1 cellular context compared by ENCODE assay signal in genomic region chr5:80407735-80408474, GRCh38.
A peak's percentile ranks its signal among the peaks of the same experiment; 100 is the strongest.
TF ChIP-seq lines count a peak whose summit lies in the region.

TSS of gene ZFYVE16 (plus strand) at chr5:80408064. CDS start at chr5:80434148, 26,084 bp downstream.

TF ChIP-seq in HepG2, 621 proteins besides CTCF, POLR2A, EP300 and RAD21 (continued from another document and continues in another):
- TF ChIP-seq RERE (CRISPR knock-in tag; IDR thresholded peaks at IDR 0.05; ENCODE audit: low read depth) (no peak), TARDBP (CRISPR knock-in tag; IDR thresholded peaks at IDR 0.05) (no peak; the same call in 1 of the 2 replicates), AHR (CRISPR knock-in tag; IDR thresholded peaks at IDR 0.05) (no peak), DPF2 (CRISPR knock-in tag; IDR thresholded peaks at IDR 0.05; ENCODE audit: borderline replicate concordance, low read depth) (0 out of 2 replicates have a peak, but pooled peaks have one; percentile 23), ZNF264 (CRISPR knock-in tag; IDR thresholded peaks at IDR 0.05) (no peak), ARNTL (CRISPR knock-in tag; IDR thresholded peaks at IDR 0.05) (peak; percentile 66; the same call in 1 of the 2 replicates), ATF1 (CRISPR knock-in tag; IDR thresholded peaks at IDR 0.05) (no peak), POLR2AphosphoS5 (IDR thresholded peaks at IDR 0.05; ENCODE audit: low read depth, low read length) (peak; percentile 88), ZNF615 (CRISPR knock-in tag; IDR thresholded peaks at IDR 0.05; ENCODE audit: borderline replicate concordance) (peak; percentile 81; the same call in 1 of the 2 replicates), PRDM4 (CRISPR knock-in tag; IDR thresholded peaks at IDR 0.05; ENCODE audit: borderline replicate concordance) (no peak), ZNF430 (CRISPR knock-in tag; IDR thresholded peaks at IDR 0.05) (peak; percentile 51; the same call in 1 of the 2 replicates), MEIS1 (CRISPR knock-in tag; IDR thresholded peaks at IDR 0.05; ENCODE audit: borderline replicate concordance) (peak; percentile 12; the same call in 1 of the 2 replicates), RNF219 (CRISPR knock-in tag; IDR thresholded peaks at IDR 0.05) (peak; percentile 50; the same call in 1 of the 2 replicates), HMG20A (CRISPR knock-in tag; IDR thresholded peaks at IDR 0.05; ENCODE audit: borderline replicate concordance) (no peak; the same call in 1 of the 2 replicates), ASH2L (IDR thresholded peaks at IDR 0.05; ENCODE audit: insufficient read length, low read depth, low read length) (peak; percentile 69), ZNF747 (CRISPR knock-in tag; IDR thresholded peaks at IDR 0.05; ENCODE audit: borderline replicate concordance) (peak; percentile 53; the same call in 1 of the 2 replicates), ZSCAN30 (CRISPR knock-in tag; IDR thresholded peaks at IDR 0.05) (peak; percentile 46; the same call in 1 of the 2 replicates), MAZ (IDR thresholded peaks at IDR 0.05; ENCODE audit: borderline replicate concordance, low read depth, low read length) (peak; percentile 79; the same call in 1 of the 2 replicates), MAZ (CRISPR knock-in tag; IDR thresholded peaks at IDR 0.05; ENCODE audit: low read depth) (peak; percentile 88), KDM3A (CRISPR knock-in tag; IDR thresholded peaks at IDR 0.05; ENCODE audit: low read depth) (peak; percentile 81; the same call in 1 of the 2 replicates), YEATS2 (CRISPR knock-in tag; IDR thresholded peaks at IDR 0.05; ENCODE audit: borderline replicate concordance) (no peak), CREBL2 (CRISPR knock-in tag; IDR thresholded peaks at IDR 0.05; ENCODE audit: borderline replicate concordance) (no peak), AGO2 (optimal IDR thresholded peaks at IDR 0.05; ENCODE audit: low read depth, low read length) (peak; percentile 93), MED13 (CRISPR knock-in tag; IDR thresholded peaks at IDR 0.05) (peak; percentile 28; the same call in 1 of the 2 replicates), KAT8 (CRISPR knock-in tag; IDR thresholded peaks at IDR 0.05) (peak; percentile 60), ZNF230 (CRISPR knock-in tag; IDR thresholded peaks at IDR 0.05) (0 out of 2 replicates have a peak, but pooled peaks have one; percentile 47), TBX2 (CRISPR knock-in tag; IDR thresholded peaks at IDR 0.05; ENCODE audit: borderline replicate concordance) (peak; percentile 75), FOSL1 (CRISPR knock-in tag; IDR thresholded peaks at IDR 0.05; ENCODE audit: borderline replicate concordance) (no peak), ZBTB7B (CRISPR knock-in tag; IDR thresholded peaks at IDR 0.05) (peak; percentile 73; the same call in 1 of the 2 replicates), ZNF589 (CRISPR knock-in tag; conservative IDR thresholded peaks at IDR 0.05) (0 out of 2 replicates have a peak, but pooled peaks have one; percentile 68), ZBTB44 (CRISPR knock-in tag; IDR thresholded peaks at IDR 0.05) (no peak), ZFP82 (CRISPR knock-in tag; IDR thresholded peaks at IDR 0.05; ENCODE audit: borderline replicate concordance) (peak; percentile 51; the same call in 1 of the 2 replicates), ZNF546 (CRISPR knock-in tag; conservative IDR thresholded peaks at IDR 0.05) (peak; percentile 66; the same call in 1 of the 2 replicates), ZNF724P (CRISPR knock-in tag; IDR thresholded peaks at IDR 0.05; ENCODE audit: borderline replicate concordance) (no peak), ZNF33A (CRISPR knock-in tag; IDR thresholded peaks at IDR 0.05; ENCODE audit: borderline replicate concordance) (no peak), ZNF839 (CRISPR knock-in tag; IDR thresholded peaks at IDR 0.05; ENCODE audit: borderline replicate concordance) (no peak), ZBTB40 (IDR thresholded peaks at IDR 0.05) (no peak), ZBTB40 (CRISPR knock-in tag; IDR thresholded peaks at IDR 0.05) (peak; percentile 68; the same call in 1 of the 2 replicates), SRSF1 (optimal IDR thresholded peaks at IDR 0.05; ENCODE audit: low read depth, low read length) (no peak), MATR3 (CRISPR knock-in tag; IDR thresholded peaks at IDR 0.05) (no peak), ZNF607 (CRISPR knock-in tag; IDR thresholded peaks at IDR 0.05; ENCODE audit: borderline replicate concordance) (peak; percentile 54; the same call in 1 of the 2 replicates)
